27 cellular contexts compared by ENCODE assay signal in the genomic region with DNA sequence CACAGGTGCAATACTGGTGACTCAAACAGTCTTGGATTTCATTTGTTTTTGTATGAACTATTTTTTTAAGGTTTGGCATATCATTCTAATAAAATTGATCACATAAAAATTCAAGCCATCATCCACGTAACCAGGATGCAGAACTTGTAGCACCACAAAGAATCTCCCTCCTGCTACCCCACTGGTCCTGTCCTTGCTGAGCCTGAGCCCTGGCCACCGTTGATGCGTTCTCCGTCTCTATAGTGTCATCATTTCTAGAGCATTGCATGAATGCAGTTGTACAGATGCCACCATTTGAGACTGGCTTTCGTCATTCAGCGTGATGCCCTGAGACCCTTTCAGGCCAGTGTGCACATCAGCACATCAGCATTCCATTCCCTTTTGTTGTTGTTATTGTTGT.
"Had no signal": no experiment of that assay in that cellular context is flagged by ENCODE, and none has a peak within 500 bp of the region (broad histone marks: within the 10 kb centered on the region; RNA-seq: fewer than 3 reads in every experiment).

No MANE protein-coding gene starts in this region.

- H3K36me3 ChIP-seq: suprapubic skin, thoracic aorta, thyroid gland, tibial artery, tibial nerve, transverse colon, upper lobe of left lung, upper lobe of right lung, uterus, vagina had no signal

- H3K4me3 Mint-ChIP-seq: stimulated activated effector memory CD8-positive, alpha-beta T cell treated with anti-CD3 and anti-CD28 coated beads, Interleukin-12 subunit alpha, Interleukin-12 subunit beta, amount 100 ng/mL, for 72 hours; stimulated activated memory B cell treated with anti-CD40 and anti-IgM and Interleukin-4, amounts not matched to agents 10 μg/mL and 1 μg/mL and 100 μg/mL, for 72 hours; stimulated activated naive B cell treated with anti-CD40 and anti-IgM and Interleukin-4, amounts not matched to agents 10 μg/mL and 1 μg/mL and 100 μg/mL, for 72 hours; stimulated activated naive CD8-positive, alpha-beta T cell treated with anti-CD3 and anti-CD28 coated beads, Interleukin-15, amount 100 ng/mL, for 72 hours; stimulated activated naive CD8-positive, alpha-beta T cell treated with anti-CD3 and anti-CD28 coated beads, Interleukin-15, Interleukin-2, amounts not matched to agents 100 ng/mL and 50 ng/mL, for 24 hours; type B pancreatic cell had no signal

- H3K9me3 Mint-ChIP-seq: stimulated activated effector memory CD8-positive, alpha-beta T cell treated with anti-CD3 and anti-CD28 coated beads, Interleukin-12 subunit alpha, Interleukin-12 subunit beta, amount 100 ng/mL, for 72 hours; stimulated activated naive CD8-positive, alpha-beta T cell treated with anti-CD3 and anti-CD28 coated beads, Interleukin-15, amount 100 ng/mL, for 72 hours; stimulated activated naive CD8-positive, alpha-beta T cell treated with anti-CD3 and anti-CD28 coated beads, Interleukin-15, Interleukin-2, amounts not matched to agents 100 ng/mL and 50 ng/mL, for 24 hours; type B pancreatic cell had no signal

- H3K27ac ChIP-seq: suprapubic skin, testis, thoracic aorta, thyroid gland, tibial artery, tibial nerve, transverse colon, upper lobe of left lung, upper lobe of right lung, uterus, vagina had no signal

- H3K9me3 ChIP-seq: suprapubic skin, testis, thoracic aorta, thyroid gland, tibial artery, transverse colon, upper lobe of left lung, upper lobe of right lung, uterus, vagina had no signal

- ATAC-seq: stimulated activated effector memory CD8-positive, alpha-beta T cell treated with anti-CD3 and anti-CD28 coated beads, Interleukin-12 subunit alpha, Interleukin-12 subunit beta, amount 100 ng/mL, for 72 hours; stimulated activated memory B cell treated with anti-CD40 and anti-IgM and Interleukin-4, amounts not matched to agents 10 μg/mL and 1 μg/mL and 100 μg/mL, for 72 hours; stimulated activated naive B cell treated with anti-CD40 and anti-IgM and Interleukin-4, amounts not matched to agents 10 μg/mL and 1 μg/mL and 100 μg/mL, for 72 hours; stimulated activated naive CD8-positive, alpha-beta T cell treated with anti-CD3 and anti-CD28 coated beads, Interleukin-15, amount 100 ng/mL, for 72 hours; stimulated activated naive CD8-positive, alpha-beta T cell treated with anti-CD3 and anti-CD28 coated beads, Interleukin-15, Interleukin-2, amounts not matched to agents 100 U/mL and 50 U/mL, for 24 hours; upper lobe of right lung had no signal

- H3K27me3 ChIP-seq: testis, thyroid gland, tibial artery, tibial nerve, transverse colon, upper lobe of left lung, upper lobe of right lung, uterus, vagina had no signal

- H3K27ac Mint-ChIP-seq: stimulated activated effector memory CD8-positive, alpha-beta T cell treated with anti-CD3 and anti-CD28 coated beads, Interleukin-12 subunit alpha, Interleukin-12 subunit beta, amount 100 ng/mL, for 72 hours; stimulated activated memory B cell treated with anti-CD40 and anti-IgM and Interleukin-4, amounts not matched to agents 10 μg/mL and 1 μg/mL and 100 μg/mL, for 72 hours; stimulated activated naive B cell treated with anti-CD40 and anti-IgM and Interleukin-4, amounts not matched to agents 10 μg/mL and 1 μg/mL and 100 μg/mL, for 72 hours; stimulated activated naive CD8-positive, alpha-beta T cell treated with anti-CD3 and anti-CD28 coated beads, Interleukin-15, amount 100 ng/mL, for 72 hours; stimulated activated naive CD8-positive, alpha-beta T cell treated with anti-CD3 and anti-CD28 coated beads, Interleukin-15, Interleukin-2, amounts not matched to agents 100 ng/mL and 50 ng/mL, for 24 hours; type B pancreatic cell had no signal

- H3K36me3 Mint-ChIP-seq: stimulated activated effector memory CD8-positive, alpha-beta T cell treated with anti-CD3 and anti-CD28 coated beads, Interleukin-12 subunit alpha, Interleukin-12 subunit beta, amount 100 ng/mL, for 72 hours; stimulated activated memory B cell treated with anti-CD40 and anti-IgM and Interleukin-4, amounts not matched to agents 10 μg/mL and 1 μg/mL and 100 μg/mL, for 72 hours; type B pancreatic cell had no signal

- H3K4me1 Mint-ChIP-seq: stimulated activated effector memory CD8-positive, alpha-beta T cell treated with anti-CD3 and anti-CD28 coated beads, Interleukin-12 subunit alpha, Interleukin-12 subunit beta, amount 100 ng/mL, for 72 hours; stimulated activated memory B cell treated with anti-CD40 and anti-IgM and Interleukin-4, amounts not matched to agents 10 μg/mL and 1 μg/mL and 100 μg/mL, for 72 hours; stimulated activated naive B cell treated with anti-CD40 and anti-IgM and Interleukin-4, amounts not matched to agents 10 μg/mL and 1 μg/mL and 100 μg/mL, for 72 hours; stimulated activated naive CD8-positive, alpha-beta T cell treated with anti-CD3 and anti-CD28 coated beads, Interleukin-15, amount 100 ng/mL, for 72 hours had no signal

- H3K4me1 ChIP-seq: suprapubic skin, testis, thyroid gland, tibial artery, tibial nerve, transverse colon, upper lobe of left lung, upper lobe of right lung, uterus had no signal

- H3K27me3 Mint-ChIP-seq: stimulated activated memory B cell treated with anti-CD40 and anti-IgM and Interleukin-4, amounts not matched to agents 10 μg/mL and 1 μg/mL and 100 μg/mL, for 72 hours; stimulated activated naive B cell treated with anti-CD40 and anti-IgM and Interleukin-4, amounts not matched to agents 10 μg/mL and 1 μg/mL and 100 μg/mL, for 72 hours; stimulated activated naive CD8-positive, alpha-beta T cell treated with anti-CD3 and anti-CD28 coated beads, Interleukin-15, Interleukin-2, amounts not matched to agents 100 ng/mL and 50 ng/mL, for 24 hours had no signal

- H3K4me3 ChIP-seq: suprapubic skin, testis, thoracic aorta, thyroid gland, tibial artery, tibial nerve, transverse colon, upper lobe of left lung, upper lobe of right lung, uterus, vagina had no signal

- DNase-seq: stimulated activated CD4-positive, alpha-beta T cell treated with anti-CD3 and anti-CD28 coated beads, Interleukin-2, amount 100 ng/mL, for 48 hours; stimulated activated CD4-positive, alpha-beta T cell treated with anti-CD3 and anti-CD28 coated beads, Interleukin-4, amount 100 ng/mL, for 1 hour; stimulated activated CD4-positive, alpha-beta T cell treated with anti-CD3 and anti-CD28 coated beads, Interleukin-4, amount 100 ng/mL, for 24 hours; stimulated activated CD4-positive, alpha-beta T cell treated with anti-CD3 and anti-CD28 coated beads, Interleukin-4, amount 100 ng/mL, for 4 hours; stimulated activated CD8-positive, alpha-beta memory T cell treated with anti-CD3 and anti-CD28 coated beads, Interleukin-4, amount 100 ng/mL, for 48 hours; stimulated activated naive B cell treated with anti-CD40 and anti-IgM and Interleukin-4, amounts not matched to agents 10 μg/mL and 1 μg/mL and 100 μg/mL, for 72 hours; stimulated activated naive CD4-positive, alpha-beta T cell; stimulated activated naive CD4-positive, alpha-beta T cell treated with Interleukin-2 at 50 U/mL for 16 hours; stimulated activated naive CD8-positive, alpha-beta T cell treated with anti-CD3 and anti-CD28 coated beads, Interleukin-15, amount 100 ng/mL, for 72 hours; stimulated activated naive CD8-positive, alpha-beta T cell treated with anti-CD3 and anti-CD28 coated beads, Interleukin-15, Interleukin-2, amounts not matched to agents 100 U/mL and 50 U/mL, for 24 hours; substantia nigra; testis; thyroid gland; transverse colon; trophoblast cell; upper lobe of left lung; upper lobe of right lung; uterus had no signal
